In the genomic region with DNA sequence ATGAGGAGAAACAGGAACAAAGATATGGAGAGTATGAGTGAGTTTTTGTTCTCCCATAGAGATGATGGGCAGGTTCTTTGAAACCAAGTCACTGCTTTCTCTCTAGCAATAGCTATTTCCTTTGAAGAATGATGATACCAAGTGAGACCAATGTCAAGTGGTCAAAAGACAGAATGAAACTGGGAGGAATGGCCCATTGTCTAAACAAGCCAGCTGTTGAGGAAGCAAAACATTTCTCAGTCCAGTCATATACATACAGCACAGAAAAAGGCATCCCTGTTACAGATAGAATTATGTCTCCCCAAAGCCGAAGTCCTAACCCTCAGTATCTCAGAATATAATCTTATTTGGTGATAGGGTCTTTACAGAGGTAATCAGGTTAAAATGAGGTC, we compare ENCODE assay signal across 32 cellular contexts.
DNase-seq lines count a peak whose midpoint lies in the region; ATAC-seq, FAIRE-seq and TF ChIP-seq lines count a peak whose summit lies in the region.
"Had no signal": no experiment of that assay in that cellular context is flagged by ENCODE, and none has a peak within 500 bp of the region (broad histone marks: within the 10 kb centered on the region; RNA-seq: fewer than 3 reads in every experiment).

No MANE protein-coding gene starts in this region.

- peak; percentile 14 for FAIRE-seq in GM12892 (lab: Jason Lieb, UNC)
- FAIRE-seq: A204.1, colon, frontal cortex had no signal

- no peak overlapping the region for H3K4me3 ChIP-seq in HUES48 (ENCODE audit: low read depth, low read length)
- H3K4me3 ChIP-seq: esophagus squamous epithelium, upper lobe of left lung had no signal

- no peaks in the 10 kb centered on the region for H3K9me3 ChIP-seq in HUES48 (ENCODE audit: control insufficient read depth, insufficient read depth, low read length)
- H3K9me3 ChIP-seq: esophagus squamous epithelium, upper lobe of left lung had no signal

- no peak for DNase-seq in GM12892 (ENCODE audit: insufficient read length)
- DNase-seq in activated gamma-delta T cell treated with Interleukin-2 at 50 U/mL for 16 hours, result no peak
- no peak for DNase-seq in hypothalamus (lab: John Stamatoyannopoulos, UW)
- DNase-seq in activated CD8-positive, alpha-beta memory T cell treated with anti-CD3 and anti-CD28 coated beads for 24 hours, result no peak
- DNase-seq: activated CD4-positive, alpha-beta T cell treated with anti-CD3 and anti-CD28 coated beads for 48 hours; activated CD8-positive, alpha-beta memory T cell treated with anti-CD3 and anti-CD28 coated beads, Interleukin-2, amount 10 ng/mL, durations not matched to agents 7 days and 5 days; activated naive CD4-positive, alpha-beta T cell treated with anti-CD3 and anti-CD28 coated beads for 36 hours; activated T-cell treated with anti-CD3 and anti-CD28 coated beads, Interleukin-2, amount 50 U/mL, for 72 hours; amniotic stem cell; CD8-positive, alpha-beta T cell; esophagus squamous epithelium; hippocampal formation; islet precursor cell; left ventricle myocardium superior; naive B cell; NCI-H1092 treated with DMSO at 0.1 percent for 48 hours; NCI-H2029; NCI-H345; NCI-H748 treated with DMSO at 0.1 percent for 48 hours; stimulated activated CD4-positive, alpha-beta T cell treated with anti-CD3 and anti-CD28 coated beads, Interleukin-2, amount 100 ng/mL, for 48 hours; substantia nigra; upper lobe of left lung had no signal

- ATAC-seq in GM19351 (IDR thresholded peaks at IDR 0.05; ENCODE audit: unreplicated experiment), result peak; percentile 91
- peak; percentile 92 for ATAC-seq in HG02852 (IDR thresholded peaks at IDR 0.05; ENCODE audit: unreplicated experiment)
- ATAC-seq in SK-N-SH treated with all-trans-retinoic acid at 6 μM for 48 hours, result no peak
- ATAC-seq: activated CD8-positive, alpha-beta memory T cell treated with anti-CD3 and anti-CD28 coated beads, Interleukin-2, amount 10 ng/mL, durations not matched to agents 7 days and 5 days; activated T-cell treated with anti-CD3 and anti-CD28 coated beads, Interleukin-2, amount 50 U/mL, for 72 hours; CD8-positive, alpha-beta T cell; HCT116; left ventricle myocardium superior; stimulated activated effector memory CD8-positive, alpha-beta T cell treated with anti-CD3 and anti-CD28 coated beads, Interleukin-12 subunit alpha, Interleukin-12 subunit beta, amount 100 ng/mL, for 72 hours had no signal

- no peak overlapping the region for H3K9ac ChIP-seq in HUES48 (ENCODE audit: low read depth, low read length)

- no peaks in the 10 kb centered on the region for H3K36me3 ChIP-seq in HUES48 (ENCODE audit: control insufficient read depth, insufficient read depth, low read length)
- H3K36me3 ChIP-seq: esophagus squamous epithelium, upper lobe of left lung had no signal

- TF ChIP-seq POLR2A in GM12892 (IDR thresholded peaks at IDR 0.05; ENCODE audit: low read depth, low read length), result no peak

- peaks cover 33% of the 10 kb centered on the region for H3K4me1 ChIP-seq in HUES48 (ENCODE audit: control insufficient read depth, insufficient read depth, low read length)
- H3K4me1 ChIP-seq: esophagus squamous epithelium, upper lobe of left lung had no signal

- H3K27ac ChIP-seq in HUES48 (ENCODE audit: low read depth, low read length), result peak overlapping the region; percentile 23
- H3K27ac ChIP-seq: esophagus squamous epithelium, upper lobe of left lung, VCaP had no signal

- H3K27me3 ChIP-seq in HUES48 (ENCODE audit: control insufficient read depth, insufficient read depth, low read length), result peaks cover 19% of the 10 kb centered on the region; the same call in 1 of the 2 replicates
- H3K27me3 ChIP-seq: upper lobe of left lung had no signal

TF ChIP-seq in SK-N-SH treated with all-trans-retinoic acid at 6 μM for 48 hours, 23 proteins besides CTCF, POLR2A, EP300 and RAD21:
- TF ChIP-seq ZNF70 (CRISPR knock-in tag; IDR thresholded peaks at IDR 0.05), result no peak
- no peak for TF ChIP-seq ZFP3 (CRISPR knock-in tag; IDR thresholded peaks at IDR 0.05)
- no peak for TF ChIP-seq OSR1 (CRISPR knock-in tag; IDR thresholded peaks at IDR 0.05)
- no peak for TF ChIP-seq ZNF8 (CRISPR knock-in tag; IDR thresholded peaks at IDR 0.05)
- TF ChIP-seq TOX (CRISPR knock-in tag; IDR thresholded peaks at IDR 0.05; ENCODE audit: borderline replicate concordance), result no peak
- TF ChIP-seq CSDC2 (CRISPR knock-in tag; IDR thresholded peaks at IDR 0.05), result no peak
- no peak for TF ChIP-seq ZFP30 (CRISPR knock-in tag; IDR thresholded peaks at IDR 0.05)
- no peak for TF ChIP-seq BACH2 (CRISPR knock-in tag; IDR thresholded peaks at IDR 0.05; ENCODE audit: borderline replicate concordance)
- no peak for TF ChIP-seq RARB (CRISPR knock-in tag; IDR thresholded peaks at IDR 0.05)
